18 cellular contexts compared by ENCODE assay signal in genomic region chr15:88738796-88739195, GRCh38.
"Had no signal": no experiment of that assay in that cellular context is flagged by ENCODE, and none has a peak within 500 bp of the region (broad histone marks: within the 10 kb centered on the region; RNA-seq: fewer than 3 reads in every experiment).

No MANE protein-coding gene starts in this region.

- H3K27me3 ChIP-seq: colonic mucosa, neural progenitor cell had no signal

- H3K27ac Mint-ChIP-seq: activated CD8-positive, alpha-beta memory T cell treated with anti-CD3 and anti-CD28 coated beads, Interleukin-2, amount 10 ng/mL, durations not matched to agents 7 days and 5 days; activated naive CD4-positive, alpha-beta T cell treated with anti-CD3 and anti-CD28 coated beads, Interleukin-2, amount 50 U/mL, for 24 hours; activated T-helper 2 cell treated with anti-CD3 and anti-CD28 coated beads, Interferon-gamma antibody, Interleukin-2, Interleukin-4, amounts not matched to agents 10 μg/mL and 5 μg/mL and 100 μg/mL, durations not matched to agents 14 hours and 24 hours and 36 hours; neural progenitor cell had no signal

- H3K4me1 Mint-ChIP-seq: activated CD8-positive, alpha-beta memory T cell treated with anti-CD3 and anti-CD28 coated beads, Interleukin-2, amount 10 ng/mL, durations not matched to agents 7 days and 5 days; activated naive CD4-positive, alpha-beta T cell treated with anti-CD3 and anti-CD28 coated beads, Interleukin-2, amount 50 U/mL, for 24 hours; neural progenitor cell had no signal

- DNase-seq: activated CD4-positive, alpha-beta T cell treated with anti-CD3 and anti-CD28 coated beads, Interleukin-2, amount 50 U/mL, for 48 hours; activated CD8-positive, alpha-beta memory T cell treated with anti-CD3 and anti-CD28 coated beads, Interleukin-2, amount 10 ng/mL, durations not matched to agents 7 days and 5 days; activated T-cell treated with anti-CD3 and anti-CD28 coated beads, Interleukin-2, amount 50 U/mL, for 1 hour; adrenal gland; caudate nucleus; colonic mucosa; heart left ventricle; left cardiac atrium; lower lobe of right lung; pancreas; stimulated activated CD4-positive, alpha-beta T cell treated with anti-CD3 and anti-CD28 coated beads, Interleukin-12 subunit alpha, Interleukin-12 subunit beta, amount 100 ng/mL, for 4 hours; stimulated activated CD4-positive, alpha-beta T cell treated with anti-CD3 and anti-CD28 coated beads, Interleukin-2, amount 100 ng/mL, for 24 hours; stomach had no signal

- H3K27ac ChIP-seq: adrenal gland, colonic mucosa, esophagus muscularis mucosa, heart left ventricle, lower lobe of right lung, neural progenitor cell, pancreas, stomach, thoracic aorta had no signal

- H3K4me3 ChIP-seq: adrenal gland, colonic mucosa, esophagus muscularis mucosa, heart left ventricle, lower lobe of right lung, neural progenitor cell, pancreas, stomach, thoracic aorta had no signal

- H3K36me3 ChIP-seq: adrenal gland, colonic mucosa, esophagus muscularis mucosa, heart left ventricle, lower lobe of right lung, neural progenitor cell, pancreas, stomach, thoracic aorta had no signal

- H3K9me3 ChIP-seq: adrenal gland, colonic mucosa, esophagus muscularis mucosa, heart left ventricle, lower lobe of right lung, pancreas, thoracic aorta had no signal

- H3K4me2 ChIP-seq: neural progenitor cell had no signal

- H3K9ac ChIP-seq: neural progenitor cell had no signal

- H2AFZ ChIP-seq: neural progenitor cell had no signal

- H3K4me1 ChIP-seq: adrenal gland, colonic mucosa, esophagus muscularis mucosa, heart left ventricle, lower lobe of right lung, neural progenitor cell, pancreas, stomach had no signal

- ATAC-seq: activated CD8-positive, alpha-beta memory T cell treated with anti-CD3 and anti-CD28 coated beads, Interleukin-2, amount 10 ng/mL, durations not matched to agents 7 days and 5 days; heart left ventricle; left cardiac atrium; lower lobe of right lung; pancreas had no signal

- H3K36me3 Mint-ChIP-seq: activated CD8-positive, alpha-beta memory T cell treated with anti-CD3 and anti-CD28 coated beads, Interleukin-2, amount 10 ng/mL, durations not matched to agents 7 days and 5 days; activated naive CD4-positive, alpha-beta T cell treated with anti-CD3 and anti-CD28 coated beads, Interleukin-2, amount 50 U/mL, for 24 hours; neural progenitor cell had no signal

- H3K4me3 Mint-ChIP-seq: activated CD8-positive, alpha-beta memory T cell treated with anti-CD3 and anti-CD28 coated beads, Interleukin-2, amount 10 ng/mL, durations not matched to agents 7 days and 5 days; activated naive CD4-positive, alpha-beta T cell treated with anti-CD3 and anti-CD28 coated beads, Interleukin-2, amount 50 U/mL, for 24 hours; neural progenitor cell had no signal

- H3K9me3 Mint-ChIP-seq: activated naive CD4-positive, alpha-beta T cell treated with anti-CD3 and anti-CD28 coated beads, Interleukin-2, amount 50 U/mL, for 24 hours; activated T-helper 2 cell treated with anti-CD3 and anti-CD28 coated beads, Interferon-gamma antibody, Interleukin-2, Interleukin-4, amounts not matched to agents 10 μg/mL and 5 μg/mL and 100 μg/mL, durations not matched to agents 14 hours and 24 hours and 36 hours; neural progenitor cell had no signal
